Comparison of ENCODE assay signal across 1 cellular context in genomic region chr2:178282075-178282474, GRCh38.
TF ChIP-seq lines count a peak whose summit lies in the region.

No MANE protein-coding gene starts in this region.

TF ChIP-seq in WTC11, 78 proteins besides CTCF, POLR2A, EP300 and RAD21 (continued from another document):
- TF ChIP-seq CREB1 (CRISPR knock-in tag; IDR thresholded peaks at IDR 0.05) = no peak
- no peak for TF ChIP-seq AR (CRISPR knock-in tag; IDR thresholded peaks at IDR 0.05)
- TF ChIP-seq, protein P1, sequence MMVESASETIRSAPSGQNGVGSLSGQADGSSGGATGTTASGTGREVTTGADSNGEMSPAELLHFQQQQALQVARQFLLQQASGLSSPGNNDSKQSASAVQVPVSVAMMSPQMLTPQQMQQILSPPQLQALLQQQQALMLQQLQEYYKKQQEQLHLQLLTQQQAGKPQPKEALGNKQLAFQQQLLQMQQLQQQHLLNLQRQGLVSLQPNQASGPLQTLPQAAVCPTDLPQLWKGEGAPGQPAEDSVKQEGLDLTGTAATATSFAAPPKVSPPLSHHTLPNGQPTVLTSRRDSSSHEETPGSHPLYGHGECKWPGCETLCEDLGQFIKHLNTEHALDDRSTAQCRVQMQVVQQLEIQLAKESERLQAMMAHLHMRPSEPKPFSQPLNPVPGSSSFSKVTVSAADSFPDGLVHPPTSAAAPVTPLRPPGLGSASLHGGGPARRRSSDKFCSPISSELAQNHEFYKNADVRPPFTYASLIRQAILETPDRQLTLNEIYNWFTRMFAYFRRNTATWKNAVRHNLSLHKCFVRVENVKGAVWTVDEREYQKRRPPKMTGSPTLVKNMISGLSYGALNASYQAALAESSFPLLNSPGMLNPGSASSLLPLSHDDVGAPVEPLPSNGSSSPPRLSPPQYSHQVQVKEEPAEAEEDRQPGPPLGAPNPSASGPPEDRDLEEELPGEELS (CRISPR knock-in tag; IDR thresholded peaks at IDR 0.05) = no peak
- no peak for TF ChIP-seq PRRX2 (CRISPR knock-in tag; IDR thresholded peaks at IDR 0.05)
- no peak for TF ChIP-seq HMGA2 (CRISPR knock-in tag; IDR thresholded peaks at IDR 0.05)
- no peak for TF ChIP-seq ARID4B (CRISPR knock-in tag; IDR thresholded peaks at IDR 0.05; ENCODE audit: borderline replicate concordance)
- no peak for TF ChIP-seq ZNF396 (CRISPR knock-in tag; IDR thresholded peaks at IDR 0.05; ENCODE audit: borderline replicate concordance)
